ENCODE assay signal across 1 cellular context in the genomic region with DNA sequence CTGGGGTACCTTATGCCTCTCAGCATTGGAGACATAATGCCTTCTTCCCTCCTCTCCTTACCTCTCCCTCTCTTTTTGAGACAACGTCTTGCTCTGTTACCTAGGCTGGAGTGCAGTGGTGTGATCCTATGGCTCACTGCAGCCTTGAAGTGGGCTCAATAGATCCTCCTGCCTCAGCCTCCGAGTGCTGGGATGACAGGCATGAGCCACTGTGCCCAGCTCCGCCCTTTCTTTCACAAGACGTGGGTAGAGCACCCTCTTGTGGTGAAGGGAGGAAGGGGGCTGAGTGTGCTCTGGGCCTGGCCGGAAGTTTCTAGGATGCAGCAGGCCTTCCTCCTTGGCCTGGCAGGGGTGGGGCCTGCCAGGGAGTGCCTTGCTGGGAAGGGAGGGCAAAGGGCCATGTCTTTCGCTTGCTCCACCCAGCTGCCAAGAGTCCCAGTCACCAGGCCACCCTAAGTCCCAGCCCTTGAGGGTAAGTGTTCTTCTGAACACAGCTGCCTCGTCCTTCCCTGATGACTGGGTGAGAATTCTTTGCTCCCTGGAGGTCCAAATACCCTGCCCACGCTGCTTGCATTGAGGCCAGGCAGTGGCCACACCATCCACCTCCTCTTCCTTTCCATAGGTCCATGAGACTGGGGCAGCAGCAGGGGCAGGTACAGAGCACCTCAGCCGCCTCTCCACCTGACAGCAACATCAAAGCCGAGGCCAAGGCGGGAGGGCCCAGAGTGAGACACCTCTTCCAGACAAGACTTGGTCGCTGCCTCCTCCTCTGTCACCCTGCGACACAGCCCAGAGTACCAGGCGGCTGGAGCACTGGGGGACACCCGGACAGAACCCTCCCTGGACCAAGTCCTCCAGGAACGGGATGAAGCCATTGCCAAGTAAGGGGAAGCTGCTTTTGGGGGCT.
TF ChIP-seq lines count a peak whose summit lies in the region.

No MANE protein-coding gene starts in this region.

TF ChIP-seq in K562, 482 proteins besides CTCF, POLR2A, EP300 and RAD21 (continued from another document and continues in another):
- TF ChIP-seq ZBTB2 (IDR thresholded peaks at IDR 0.05) = no peak
- TF ChIP-seq POLR2B (IDR thresholded peaks at IDR 0.05; ENCODE audit: low read depth, partially characterized antibody) = peak; percentile 67
- TF ChIP-seq ZNF398 (CRISPR knock-in tag; IDR thresholded peaks at IDR 0.05) = no peak
- no peak for TF ChIP-seq MECOM (CRISPR knock-in tag; IDR thresholded peaks at IDR 0.05)
- TF ChIP-seq ZNF324 (CRISPR knock-in tag; IDR thresholded peaks at IDR 0.05) = no peak
- 0 out of 2 replicates have a peak, but pooled peaks have one; percentile 46 for TF ChIP-seq ZKSCAN1 (IDR thresholded peaks at IDR 0.05; ENCODE audit: low read depth, low read length)
- no peak for TF ChIP-seq TFAM (CRISPR knock-in tag; conservative IDR thresholded peaks at IDR 0.05)
- TF ChIP-seq MNT (conservative IDR thresholded peaks at IDR 0.05) = peak in 1 of 2 experiments; percentile 49; a peak in 2 of 4 replicates
- no peak for TF ChIP-seq CBFA2T2 (conservative IDR thresholded peaks at IDR 0.05)
- TF ChIP-seq HNRNPK (IDR thresholded peaks at IDR 0.05; ENCODE audit: low read depth, low read length, poor library complexity, severe bottlenecking) = no peak
- no peak for TF ChIP-seq SREBF1 (IDR thresholded peaks at IDR 0.05; ENCODE audit: borderline replicate concordance, low read depth, low read length)
- peak; percentile 22; the same call in 1 of the 2 replicates for TF ChIP-seq ARID2 (IDR thresholded peaks at IDR 0.05)
- TF ChIP-seq TSHZ1 (CRISPR knock-in tag; IDR thresholded peaks at IDR 0.05) = no peak
- no peak for TF ChIP-seq CCNT2 (IDR thresholded peaks at IDR 0.05; ENCODE audit: borderline replicate concordance, extremely low read depth, insufficient read length, low read depth, low read length)
- TF ChIP-seq SRSF1 (IDR thresholded peaks at IDR 0.05; ENCODE audit: low read depth, low read length) = no peak
- TF ChIP-seq KDM2B (CRISPR knock-in tag; IDR thresholded peaks at IDR 0.05) = no peak
- no peak for TF ChIP-seq ZC3H8 (IDR thresholded peaks at IDR 0.05)
- TF ChIP-seq, protein P1, sequence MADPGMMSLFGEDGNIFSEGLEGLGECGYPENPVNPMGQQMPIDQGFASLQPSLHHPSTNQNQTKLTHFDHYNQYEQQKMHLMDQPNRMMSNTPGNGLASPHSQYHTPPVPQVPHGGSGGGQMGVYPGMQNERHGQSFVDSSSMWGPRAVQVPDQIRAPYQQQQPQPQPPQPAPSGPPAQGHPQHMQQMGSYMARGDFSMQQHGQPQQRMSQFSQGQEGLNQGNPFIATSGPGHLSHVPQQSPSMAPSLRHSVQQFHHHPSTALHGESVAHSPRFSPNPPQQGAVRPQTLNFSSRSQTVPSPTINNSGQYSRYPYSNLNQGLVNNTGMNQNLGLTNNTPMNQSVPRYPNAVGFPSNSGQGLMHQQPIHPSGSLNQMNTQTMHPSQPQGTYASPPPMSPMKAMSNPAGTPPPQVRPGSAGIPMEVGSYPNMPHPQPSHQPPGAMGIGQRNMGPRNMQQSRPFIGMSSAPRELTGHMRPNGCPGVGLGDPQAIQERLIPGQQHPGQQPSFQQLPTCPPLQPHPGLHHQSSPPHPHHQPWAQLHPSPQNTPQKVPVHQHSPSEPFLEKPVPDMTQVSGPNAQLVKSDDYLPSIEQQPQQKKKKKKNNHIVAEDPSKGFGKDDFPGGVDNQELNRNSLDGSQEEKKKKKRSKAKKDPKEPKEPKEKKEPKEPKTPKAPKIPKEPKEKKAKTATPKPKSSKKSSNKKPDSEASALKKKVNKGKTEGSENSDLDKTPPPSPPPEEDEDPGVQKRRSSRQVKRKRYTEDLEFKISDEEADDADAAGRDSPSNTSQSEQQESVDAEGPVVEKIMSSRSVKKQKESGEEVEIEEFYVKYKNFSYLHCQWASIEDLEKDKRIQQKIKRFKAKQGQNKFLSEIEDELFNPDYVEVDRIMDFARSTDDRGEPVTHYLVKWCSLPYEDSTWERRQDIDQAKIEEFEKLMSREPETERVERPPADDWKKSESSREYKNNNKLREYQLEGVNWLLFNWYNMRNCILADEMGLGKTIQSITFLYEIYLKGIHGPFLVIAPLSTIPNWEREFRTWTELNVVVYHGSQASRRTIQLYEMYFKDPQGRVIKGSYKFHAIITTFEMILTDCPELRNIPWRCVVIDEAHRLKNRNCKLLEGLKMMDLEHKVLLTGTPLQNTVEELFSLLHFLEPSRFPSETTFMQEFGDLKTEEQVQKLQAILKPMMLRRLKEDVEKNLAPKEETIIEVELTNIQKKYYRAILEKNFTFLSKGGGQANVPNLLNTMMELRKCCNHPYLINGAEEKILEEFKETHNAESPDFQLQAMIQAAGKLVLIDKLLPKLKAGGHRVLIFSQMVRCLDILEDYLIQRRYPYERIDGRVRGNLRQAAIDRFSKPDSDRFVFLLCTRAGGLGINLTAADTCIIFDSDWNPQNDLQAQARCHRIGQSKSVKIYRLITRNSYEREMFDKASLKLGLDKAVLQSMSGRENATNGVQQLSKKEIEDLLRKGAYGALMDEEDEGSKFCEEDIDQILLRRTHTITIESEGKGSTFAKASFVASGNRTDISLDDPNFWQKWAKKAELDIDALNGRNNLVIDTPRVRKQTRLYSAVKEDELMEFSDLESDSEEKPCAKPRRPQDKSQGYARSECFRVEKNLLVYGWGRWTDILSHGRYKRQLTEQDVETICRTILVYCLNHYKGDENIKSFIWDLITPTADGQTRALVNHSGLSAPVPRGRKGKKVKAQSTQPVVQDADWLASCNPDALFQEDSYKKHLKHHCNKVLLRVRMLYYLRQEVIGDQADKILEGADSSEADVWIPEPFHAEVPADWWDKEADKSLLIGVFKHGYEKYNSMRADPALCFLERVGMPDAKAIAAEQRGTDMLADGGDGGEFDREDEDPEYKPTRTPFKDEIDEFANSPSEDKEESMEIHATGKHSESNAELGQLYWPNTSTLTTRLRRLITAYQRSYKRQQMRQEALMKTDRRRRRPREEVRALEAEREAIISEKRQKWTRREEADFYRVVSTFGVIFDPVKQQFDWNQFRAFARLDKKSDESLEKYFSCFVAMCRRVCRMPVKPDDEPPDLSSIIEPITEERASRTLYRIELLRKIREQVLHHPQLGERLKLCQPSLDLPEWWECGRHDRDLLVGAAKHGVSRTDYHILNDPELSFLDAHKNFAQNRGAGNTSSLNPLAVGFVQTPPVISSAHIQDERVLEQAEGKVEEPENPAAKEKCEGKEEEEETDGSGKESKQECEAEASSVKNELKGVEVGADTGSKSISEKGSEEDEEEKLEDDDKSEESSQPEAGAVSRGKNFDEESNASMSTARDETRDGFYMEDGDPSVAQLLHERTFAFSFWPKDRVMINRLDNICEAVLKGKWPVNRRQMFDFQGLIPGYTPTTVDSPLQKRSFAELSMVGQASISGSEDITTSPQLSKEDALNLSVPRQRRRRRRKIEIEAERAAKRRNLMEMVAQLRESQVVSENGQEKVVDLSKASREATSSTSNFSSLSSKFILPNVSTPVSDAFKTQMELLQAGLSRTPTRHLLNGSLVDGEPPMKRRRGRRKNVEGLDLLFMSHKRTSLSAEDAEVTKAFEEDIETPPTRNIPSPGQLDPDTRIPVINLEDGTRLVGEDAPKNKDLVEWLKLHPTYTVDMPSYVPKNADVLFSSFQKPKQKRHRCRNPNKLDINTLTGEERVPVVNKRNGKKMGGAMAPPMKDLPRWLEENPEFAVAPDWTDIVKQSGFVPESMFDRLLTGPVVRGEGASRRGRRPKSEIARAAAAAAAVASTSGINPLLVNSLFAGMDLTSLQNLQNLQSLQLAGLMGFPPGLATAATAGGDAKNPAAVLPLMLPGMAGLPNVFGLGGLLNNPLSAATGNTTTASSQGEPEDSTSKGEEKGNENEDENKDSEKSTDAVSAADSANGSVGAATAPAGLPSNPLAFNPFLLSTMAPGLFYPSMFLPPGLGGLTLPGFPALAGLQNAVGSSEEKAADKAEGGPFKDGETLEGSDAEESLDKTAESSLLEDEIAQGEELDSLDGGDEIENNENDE (IDR thresholded peaks at IDR 0.05; ENCODE audit: low read depth, low read length) = no peak
- peak in 1 of 2 experiments; percentile 39; a peak in 1 of 4 replicates for TF ChIP-seq KDM1A (IDR thresholded peaks at IDR 0.05)
- TF ChIP-seq PBX2 (CRISPR knock-in tag; IDR thresholded peaks at IDR 0.05; ENCODE audit: low read depth) = no peak
- TF ChIP-seq PBX2 (tag; conservative IDR thresholded peaks at IDR 0.05; ENCODE audit: low read depth) = peak; percentile 84
- TF ChIP-seq CCAR2 (IDR thresholded peaks at IDR 0.05; ENCODE audit: low read depth, low read length) = no peak
- no peak for TF ChIP-seq MED1 (CRISPR knock-in tag; IDR thresholded peaks at IDR 0.05; ENCODE audit: borderline replicate concordance)
- TF ChIP-seq ZC3H11A (IDR thresholded peaks at IDR 0.05; ENCODE audit: low read depth, low read length) = no peak
